ENCODE assay signal across 2 cellular contexts in the genomic region with DNA sequence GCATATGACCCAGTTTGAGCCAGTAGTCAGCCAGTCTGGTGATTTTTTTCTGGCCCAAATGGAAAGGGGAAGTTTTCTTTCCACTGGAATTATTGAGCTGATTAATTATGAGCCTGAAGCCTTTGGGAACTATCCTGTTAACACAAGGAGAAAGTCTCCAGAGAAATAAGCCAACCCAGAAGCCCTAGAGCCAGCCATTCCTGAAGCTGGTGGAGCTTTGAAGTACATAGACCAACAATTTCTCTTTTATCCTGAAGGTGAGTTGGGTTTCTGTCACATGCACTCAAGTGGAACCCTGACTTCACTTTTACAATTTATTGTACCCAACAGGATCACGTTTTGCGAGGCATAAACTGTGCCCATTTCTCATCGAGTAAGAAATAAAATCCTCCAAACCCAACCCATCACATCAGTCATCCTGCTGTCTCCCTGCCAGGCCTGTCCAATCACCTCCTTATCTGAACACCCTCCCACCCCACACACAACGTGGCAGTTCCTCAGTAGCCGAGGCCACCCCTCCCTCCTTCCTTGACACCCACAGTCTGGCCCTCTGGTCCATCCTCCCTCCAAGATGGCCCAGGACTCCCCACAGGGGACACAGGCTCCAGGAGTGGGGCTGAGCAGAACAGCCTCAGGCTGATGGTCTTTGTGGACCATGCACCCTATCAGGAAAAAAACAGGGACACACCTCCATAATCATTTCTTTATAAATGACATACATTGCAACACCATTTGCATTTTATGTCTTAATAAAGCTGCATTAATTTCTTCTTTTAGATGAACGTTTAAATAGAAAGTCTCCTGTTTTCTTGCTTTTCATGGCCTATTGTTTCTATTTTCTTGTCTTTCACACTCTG.
TF ChIP-seq lines count a peak whose summit lies in the region.

No MANE protein-coding gene starts in this region.

TF ChIP-seq in SK-N-SH, 30 proteins besides CTCF, POLR2A, EP300 and RAD21 (continued from another document):
- TF ChIP-seq REST (IDR thresholded peaks at IDR 0.05; ENCODE audit: low read depth, low read length) (no peak), IRF3 (IDR thresholded peaks at IDR 0.05; ENCODE audit: low read depth, low read length) (no peak), JUND (IDR thresholded peaks at IDR 0.05) (no peak), CHD2 (IDR thresholded peaks at IDR 0.05; ENCODE audit: low read length, partially characterized antibody) (no peak), TAF1 (IDR thresholded peaks at IDR 0.05; ENCODE audit: borderline replicate concordance, low read depth, low read length) (no peak), FOXM1 (IDR thresholded peaks at IDR 0.05; ENCODE audit: low read depth) (no peak), POLR2AphosphoS5 (IDR thresholded peaks at IDR 0.05; ENCODE audit: low read depth, low read length) (no peak), SIN3A (IDR thresholded peaks at IDR 0.05; ENCODE audit: borderline replicate concordance, low read depth, low read length) (no peak), TEAD4 (IDR thresholded peaks at IDR 0.05; ENCODE audit: borderline replicate concordance, insufficient read depth) (no peak), NRF1 (IDR thresholded peaks at IDR 0.05; ENCODE audit: low read depth, low read length) (no peak), TCF12 (IDR thresholded peaks at IDR 0.05) (no peak), ELF1 (IDR thresholded peaks at IDR 0.05) (no peak), RCOR1 (IDR thresholded peaks at IDR 0.05; ENCODE audit: low read length) (no peak)
- TF ChIP-seq, protein P1, sequence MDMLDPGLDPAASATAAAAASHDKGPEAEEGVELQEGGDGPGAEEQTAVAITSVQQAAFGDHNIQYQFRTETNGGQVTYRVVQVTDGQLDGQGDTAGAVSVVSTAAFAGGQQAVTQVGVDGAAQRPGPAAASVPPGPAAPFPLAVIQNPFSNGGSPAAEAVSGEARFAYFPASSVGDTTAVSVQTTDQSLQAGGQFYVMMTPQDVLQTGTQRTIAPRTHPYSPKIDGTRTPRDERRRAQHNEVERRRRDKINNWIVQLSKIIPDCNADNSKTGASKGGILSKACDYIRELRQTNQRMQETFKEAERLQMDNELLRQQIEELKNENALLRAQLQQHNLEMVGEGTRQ (IDR thresholded peaks at IDR 0.05; ENCODE audit: borderline replicate concordance, low read depth, low read length) = no peak
- TF ChIP-seq, protein P2, sequence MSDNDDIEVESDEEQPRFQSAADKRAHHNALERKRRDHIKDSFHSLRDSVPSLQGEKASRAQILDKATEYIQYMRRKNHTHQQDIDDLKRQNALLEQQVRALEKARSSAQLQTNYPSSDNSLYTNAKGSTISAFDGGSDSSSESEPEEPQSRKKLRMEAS (IDR thresholded peaks at IDR 0.05; ENCODE audit: low read depth) = no peak
- TF ChIP-seq, protein P3, sequence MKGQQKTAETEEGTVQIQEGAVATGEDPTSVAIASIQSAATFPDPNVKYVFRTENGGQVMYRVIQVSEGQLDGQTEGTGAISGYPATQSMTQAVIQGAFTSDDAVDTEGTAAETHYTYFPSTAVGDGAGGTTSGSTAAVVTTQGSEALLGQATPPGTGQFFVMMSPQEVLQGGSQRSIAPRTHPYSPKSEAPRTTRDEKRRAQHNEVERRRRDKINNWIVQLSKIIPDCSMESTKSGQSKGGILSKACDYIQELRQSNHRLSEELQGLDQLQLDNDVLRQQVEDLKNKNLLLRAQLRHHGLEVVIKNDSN (IDR thresholded peaks at IDR 0.05; ENCODE audit: borderline replicate concordance, low read depth) = no peak

TF ChIP-seq in endothelial cell of umbilical vein, 7 proteins besides CTCF, POLR2A, EP300 and RAD21 (continued from another document):
- no peak for TF ChIP-seq MYC (IDR thresholded peaks at IDR 0.05; ENCODE audit: low read depth, low read length)
- TF ChIP-seq EZH2 (IDR thresholded peaks at IDR 0.05; ENCODE audit: borderline replicate concordance, low read depth, low read length, severe bottlenecking) = no peak
- TF ChIP-seq GATA2 (IDR thresholded peaks at IDR 0.05; ENCODE audit: insufficient read depth, insufficient read length, low read depth, low read length) = no peak
